In the genomic region with DNA sequence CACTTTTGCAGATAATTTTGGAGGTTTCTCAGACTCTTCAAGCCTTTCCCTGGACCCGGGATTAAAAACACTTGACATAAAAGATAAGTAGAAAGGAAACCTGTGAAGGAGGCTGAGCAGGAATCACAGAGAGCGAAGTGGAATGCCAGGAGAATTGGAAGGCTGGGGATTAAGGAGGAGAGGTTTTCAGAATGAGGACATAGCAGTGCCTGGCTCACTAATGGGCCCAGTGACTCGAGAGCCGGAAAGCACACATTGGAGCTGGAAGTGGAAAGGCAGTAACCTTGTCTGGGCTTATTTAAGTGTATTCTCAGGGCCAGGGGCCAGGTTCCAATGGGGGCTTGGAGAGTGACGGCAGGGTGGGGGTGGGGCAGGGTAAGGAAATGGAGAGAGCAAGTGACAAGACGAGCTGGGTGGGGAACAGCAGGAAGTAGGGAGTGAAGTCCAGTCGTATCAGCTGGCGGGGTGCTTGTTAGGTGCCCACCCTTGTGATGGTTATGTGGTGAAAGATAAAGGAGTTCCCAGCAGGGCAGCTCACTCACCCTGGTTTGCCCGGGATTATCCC, we compare ENCODE assay signal across 8 cellular contexts. TPM values are rescaled to one million over a fixed set of nuclear protein-coding genes. Genes with fewer than 3 reads are reported as not detected.
A peak's percentile ranks its signal among the peaks of the same experiment; 100 is the strongest.
DNase-seq lines count a peak whose midpoint lies in the region; ATAC-seq and TF ChIP-seq lines count a peak whose summit lies in the region.

No MANE protein-coding gene starts in this region.

- H3K27me3 Mint-ChIP-seq in T-helper 1 cell treated with Interleukin-12 subunit alpha and Interleukin-12 subunit beta and Interleukin-4 antibody, amounts not matched to agents 30 μg/mL and 1 μg/mL, for 36 hours (ENCODE audit: low read depth): no peaks in the 10 kb centered on the region

- TF ChIP-seq CTCF in dorsolateral prefrontal cortex (IDR thresholded peaks at IDR 0.05 in 54 of 56, conservative IDR thresholded peaks at IDR 0.05 in 2 of 56; ENCODE audit: low read depth in 1 of 56, partially characterized antibody in 56 of 56) (no peak), retinal pigment epithelial cell (conservative IDR thresholded peaks at IDR 0.05; ENCODE audit: low read depth, low read length) (no peak)

- H3K9me3 Mint-ChIP-seq in T-helper 1 cell treated with Interleukin-12 subunit alpha and Interleukin-12 subunit beta and Interleukin-4 antibody, amounts not matched to agents 30 μg/mL and 1 μg/mL, for 36 hours: no peaks in the 10 kb centered on the region

- peak overlapping the region in 35 of 59 donors; percentile 2 to 84 (median 64) for H3K27ac ChIP-seq in dorsolateral prefrontal cortex

- H3K4me1 Mint-ChIP-seq in T-helper 1 cell treated with Interleukin-12 subunit alpha and Interleukin-12 subunit beta and Interleukin-4 antibody, amounts not matched to agents 30 μg/mL and 1 μg/mL, for 36 hours (ENCODE audit: low read depth): peaks cover 89% of the 10 kb centered on the region

- no peaks in the 10 kb centered on the region for H3K27me3 ChIP-seq in dorsolateral prefrontal cortex

- peak overlapping the region; percentile 85 for H3K4me3 Mint-ChIP-seq in T-helper 1 cell treated with Interleukin-12 subunit alpha and Interleukin-12 subunit beta and Interleukin-4 antibody, amounts not matched to agents 30 μg/mL and 1 μg/mL, for 36 hours

- intact Hi-C loops in dorsolateral prefrontal cortex (cut with DNase I): no loop called here
- intact Hi-C loops in left colon (cut with DNase I, micrococcal nuclease): no loop called here

- DNase-seq in ELF-1 (ENCODE audit: low read depth, low spot score) (peak; percentile 50), dorsolateral prefrontal cortex (no peak), retinal pigment epithelial cell (ENCODE audit: low read depth) (peak; percentile 76), NCI-H187 (lab: John Stamatoyannopoulos, UW) (no peak), left colon (no peak), NCI-H2171 (lab: John Stamatoyannopoulos, UW) (no peak)
- no peak for DNase-seq in effector CD8-positive, alpha-beta T cell (lab: John Stamatoyannopoulos, UW)

- no peak for ATAC-seq in left colon

- H3K4me3 ChIP-seq in dorsolateral prefrontal cortex: no peak overlapping the region
- H3K4me3 ChIP-seq in retinal pigment epithelial cell (ENCODE audit: low read length): no peak overlapping the region

- H3K36me3 Mint-ChIP-seq in T-helper 1 cell treated with Interleukin-12 subunit alpha and Interleukin-12 subunit beta and Interleukin-4 antibody, amounts not matched to agents 30 μg/mL and 1 μg/mL, for 36 hours (ENCODE audit: low read depth): peaks cover 72% of the 10 kb centered on the region

- peak overlapping the region; percentile 97 for H3K27ac Mint-ChIP-seq in T-helper 1 cell treated with Interleukin-12 subunit alpha and Interleukin-12 subunit beta and Interleukin-4 antibody, amounts not matched to agents 30 μg/mL and 1 μg/mL, for 36 hours

RNA-seq across cellular contexts. Expression of a gene that starts 13.1 kb away (rescaled TPM):
- total RNA-seq in dorsolateral prefrontal cortex (100 to 1,000 TPM; 166 to 443 (median 325) TPM), left colon (10 to 100 TPM in 1 of 2 donors, 1 to 10 TPM in 1; 9.7 to 25.0 TPM)

Comparison
In these comparisons a context has a peak if more than half of its experiments do, and no peak if none do; other contexts are left out.
1. DNase-seq: peak in ELF-1 (single experiment) and retinal pigment epithelial cell (single experiment); none in dorsolateral prefrontal cortex (0 of 10), NCI-H187 (0 of 2), left colon (0 of 2), effector CD8-positive, alpha-beta T cell (single experiment) and NCI-H2171 (single experiment).
2. RNA of a gene that starts 13.1 kb away (total RNA-seq): 166 to 443 TPM in dorsolateral prefrontal cortex; 9.7 to 25.0 TPM in left colon; every median in the first group is over 4 times any median in the second.